ENCODE assay signal across 14 cellular contexts in the genomic region with DNA sequence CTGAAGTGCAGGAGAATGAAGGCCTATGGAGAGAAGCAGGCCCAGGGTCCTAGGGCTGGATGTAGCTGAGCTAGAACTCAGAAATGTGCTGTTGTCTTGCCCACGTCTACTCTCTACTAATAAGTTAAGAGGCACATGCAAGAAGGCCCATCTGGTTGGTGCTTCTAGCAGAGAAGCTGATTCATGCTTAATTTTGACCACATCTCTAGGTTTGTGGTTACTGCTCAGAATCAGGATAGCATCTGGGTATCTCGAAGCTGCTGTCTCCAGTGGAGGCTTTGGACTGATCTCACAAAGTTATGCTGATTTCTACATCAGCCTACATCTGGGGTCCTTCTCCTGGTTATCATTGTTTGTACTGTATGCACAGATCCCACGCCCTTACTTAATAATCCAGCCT.
A peak's percentile ranks its signal among the peaks of the same experiment; 100 is the strongest.
DNase-seq lines count a peak whose midpoint lies in the region; ATAC-seq, FAIRE-seq and TF ChIP-seq lines count a peak whose summit lies in the region.
"Had no signal": no experiment of that assay in that cellular context is flagged by ENCODE, and none has a peak within 500 bp of the region (broad histone marks: within the 10 kb centered on the region; RNA-seq: fewer than 3 reads in every experiment).

No MANE protein-coding gene starts in this region.

- 62% methylated on average over 3 of the region's 3 CpGs for WGBS in mammary epithelial cell (ENCODE audit: low coverage, missing lambda C conversion rate)
- WGBS in esophagus muscularis mucosa = 66% methylated on average over 3 of the region's 3 CpGs
- WGBS in HepG2 (ENCODE audit: low lambda C conversion rate) = 58% methylated on average over 3 of the region's 3 CpGs
- 77% methylated on average over 3 of the region's 3 CpGs for WGBS in right cardiac atrium

- dilution Hi-C loops in mammary epithelial cell (cut with HindIII; ENCODE audit: low sequenced_read_pairs) = loop anchor here (5.0 kb wide), 1 partner anchor 49 kb away; no protein-coding TSS in a partner anchor

- TF ChIP-seq POLR2A in breast epithelium (IDR thresholded peaks at IDR 0.05) (no peak), esophagus muscularis mucosa (IDR thresholded peaks at IDR 0.05; ENCODE audit: low read depth) (no peak), HepG2 (IDR thresholded peaks at IDR 0.05; ENCODE audit: insufficient read depth in 1 of 2, low read depth in 2 of 2, low read length in 2 of 2) (no peak)

- POLR2A ChIA-PET in HepG2 (lab: Yijun Ruan, JAX) = no interaction called here

- H3K9me3 ChIP-seq in mammary epithelial cell (replicated peaks; ENCODE audit: insufficient read depth, low read length) = no peaks in the 10 kb centered on the region
- H3K9me3 ChIP-seq in breast epithelium = no peaks in the 10 kb centered on the region
- H3K9me3 ChIP-seq in esophagus muscularis mucosa = no peaks in the 10 kb centered on the region
- no peaks in the 10 kb centered on the region for H3K9me3 ChIP-seq in HepG2 (ENCODE audit: low read length)
- no peaks in the 10 kb centered on the region for H3K9me3 ChIP-seq in right cardiac atrium (ENCODE audit: control insufficient read depth, low read length)
- H3K9me3 ChIP-seq in kidney (ENCODE audit: control insufficient read depth in 1 of 2, low read length in 2 of 2) = no peaks in the 10 kb centered on the region

- H3K79me2 ChIP-seq in mammary epithelial cell (ENCODE audit: insufficient read depth, low read length) (no peaks in the 10 kb centered on the region), HepG2 (ENCODE audit: insufficient read depth, low read length) (no peaks in the 10 kb centered on the region)
- H3K79me2 ChIP-seq: parathyroid adenoma had no signal

- H3K4me2 ChIP-seq in mammary epithelial cell (ENCODE audit: insufficient read depth, low read depth, low read length) = no peak overlapping the region
- no peak overlapping the region for H3K4me2 ChIP-seq in HepG2 (ENCODE audit: low read depth, low read length)

- H4K20me1 ChIP-seq in mammary epithelial cell (ENCODE audit: insufficient read depth, low read length) = no peaks in the 10 kb centered on the region
- H4K20me1 ChIP-seq in HepG2 (ENCODE audit: insufficient read depth, low read length) = no peaks in the 10 kb centered on the region

- H2AFZ ChIP-seq in mammary epithelial cell (ENCODE audit: low read depth, low read length) = no peak overlapping the region
- H2AFZ ChIP-seq in HepG2 (ENCODE audit: low read length) = no peak overlapping the region
- H2AFZ ChIP-seq: parathyroid adenoma had no signal

- in situ Hi-C loops in mammary epithelial cell (cut with MboI; ENCODE audit: low sequenced_read_pairs in 2 of 2) = no loop called here
- in situ Hi-C loops in HepG2 (cut with HindIII; ENCODE audit: extremely low pct_ligation_motif_present, low pct_unique_long_range_greater_than_20kb) = no loop called here

- intact Hi-C loops in mammary epithelial cell (cut with micrococcal nuclease) (no loop called here), breast epithelium (cut with DNase I; ENCODE audit: low total_unique reads) (no loop called here), esophagus muscularis mucosa (cut with DNase I) (no loop called here), HepG2 (cut with micrococcal nuclease; ENCODE audit: unreplicated experiment) (no loop called here), right cardiac atrium (cut with DNase I) (no loop called here), kidney (cut with DNase I) (no loop called here)

- H3K27me3 ChIP-seq in mammary epithelial cell (ENCODE audit: insufficient read depth, low read length) (no peaks in the 10 kb centered on the region), breast epithelium (no peaks in the 10 kb centered on the region), esophagus muscularis mucosa (no peaks in the 10 kb centered on the region), HepG2 (ENCODE audit: control insufficient read depth in 1 of 2, insufficient read depth in 2 of 2, low read length in 2 of 2) (no peaks in the 10 kb centered on the region; a peak in 2 of 5 replicates), right cardiac atrium (ENCODE audit: control insufficient read depth, insufficient read depth) (no peaks in the 10 kb centered on the region)

- H3K9ac ChIP-seq in mammary epithelial cell (ENCODE audit: insufficient read depth, low read length) (no peak overlapping the region), HepG2 (ENCODE audit: insufficient read depth, low read depth, low read length) (no peak overlapping the region), kidney (ENCODE audit: low read length in 2 of 2) (no peak overlapping the region)
- H3K9ac ChIP-seq: parathyroid adenoma had no signal

- H3K27ac ChIP-seq in mammary epithelial cell (ENCODE audit: insufficient read depth, low read depth, low read length) (no peak overlapping the region), breast epithelium (no peak overlapping the region), esophagus muscularis mucosa (replicated peaks in 1 of 4) (no peak overlapping the region), HepG2 (ENCODE audit: extremely low read length, insufficient read depth, low read length) (no peak overlapping the region), right cardiac atrium (ENCODE audit: low read length) (no peak overlapping the region), kidney (ENCODE audit: low read depth in 2 of 2, low read length in 2 of 2) (no peak overlapping the region)
- H3K27ac ChIP-seq: parathyroid adenoma had no signal

- BruUV-seq in mammary epithelial cell (replicated peaks; lab: Mats Ljungman, UMichigan) (no TSS peak), HepG2 (replicated peaks; lab: Mats Ljungman, UMichigan) (no TSS peak)

- FAIRE-seq in HepG2 (lab: Jason Lieb, UNC) (no peak), kidney (lab: Jason Lieb, UNC) (no peak)
- FAIRE-seq: endometrium had no signal

- H3K4me3 ChIP-seq in mammary epithelial cell (replicated peaks in 1 of 3; ENCODE audit: insufficient read depth in 1 of 3, low read depth in 2 of 3, low read length in 3 of 3) (no peak overlapping the region), breast epithelium (no peak overlapping the region), esophagus muscularis mucosa (no peak overlapping the region), HepG2 (replicated peaks in 1 of 3; ENCODE audit: insufficient read depth in 1 of 3, low read depth in 2 of 3, low read length in 3 of 3) (no peak overlapping the region), right cardiac atrium (ENCODE audit: low read length) (no peak overlapping the region), kidney (ENCODE audit: low read length in 2 of 2) (no peak overlapping the region)

- no peaks in the 10 kb centered on the region for H3K36me3 ChIP-seq in mammary epithelial cell (ENCODE audit: insufficient read depth, low read length)
- H3K36me3 ChIP-seq in breast epithelium = no peaks in the 10 kb centered on the region
- H3K36me3 ChIP-seq in esophagus muscularis mucosa = no peaks in the 10 kb centered on the region
- H3K36me3 ChIP-seq in HepG2 (replicated peaks in 1 of 2; ENCODE audit: control insufficient read depth in 1 of 2, insufficient read depth in 2 of 2, low read length in 2 of 2) = no peaks in the 10 kb centered on the region
- no peaks in the 10 kb centered on the region for H3K36me3 ChIP-seq in kidney (ENCODE audit: control insufficient read depth in 1 of 2, insufficient read depth in 2 of 2, low read length in 2 of 2)

- no peak for TF ChIP-seq RAD21 in HepG2 (CRISPR knock-in tag; IDR thresholded peaks at IDR 0.05)

- no peak for ATAC-seq in HepG2
- ATAC-seq in right cardiac atrium = no peak

- CTCF ChIA-PET in mammary epithelial cell (lab: Charles Lee; ENCODE audit: low non-redundant PET) = no interaction called here
- CTCF ChIA-PET in HepG2 (lab: Yijun Ruan, JAX; ENCODE audit: low intra/inter-chr PET ratio, low total read pairs) = no interaction called here

- TF ChIP-seq EP300 in esophagus muscularis mucosa (IDR thresholded peaks at IDR 0.05) = no peak
- no peak for TF ChIP-seq EP300 in HepG2 (IDR thresholded peaks at IDR 0.05; ENCODE audit: low read depth in 2 of 2, low read length in 2 of 2)
- TF ChIP-seq EP300 in HepG2 (CRISPR knock-in tag; IDR thresholded peaks at IDR 0.05; ENCODE audit: borderline replicate concordance) = no peak

- H3K4me1 ChIP-seq in mammary epithelial cell (ENCODE audit: insufficient read depth, low read length) (peaks cover 22% of the 10 kb centered on the region), breast epithelium (no peaks in the 10 kb centered on the region), esophagus muscularis mucosa (no peaks in the 10 kb centered on the region), HepG2 (ENCODE audit: insufficient read depth, low read length) (peaks cover 19% of the 10 kb centered on the region), right cardiac atrium (ENCODE audit: control insufficient read depth, insufficient read depth, low read length) (no peaks in the 10 kb centered on the region), kidney (ENCODE audit: control insufficient read depth in 1 of 2, insufficient read depth in 1 of 2, low read depth in 1 of 2, low read length in 2 of 2) (no peaks in the 10 kb centered on the region)

- DNase-seq in mammary epithelial cell (peak; percentile 71), breast epithelium (ENCODE audit: low spot score in 2 of 2) (no peak), RPMI7951 (ENCODE audit: low read depth) (peak; percentile 61), esophagus muscularis mucosa (ENCODE audit: extremely low spot score) (peak; percentile 60), HepG2 (ENCODE audit: low spot score) (no peak), right cardiac atrium (no peak), kidney (no peak), EL (no peak)
- DNase-seq: activated gamma-delta T cell, glutamatergic neuron, NCI-H1436, NCI-H524 had no signal

- TF ChIP-seq CTCF in mammary epithelial cell (conservative IDR thresholded peaks at IDR 0.05 in 1 of 2, IDR thresholded peaks at IDR 0.05 in 1 of 2; ENCODE audit: extremely low read depth in 1 of 2, insufficient read depth in 1 of 2, low read depth in 1 of 2, low read length in 2 of 2) (no peak), breast epithelium (IDR thresholded peaks at IDR 0.05) (no peak), esophagus muscularis mucosa (IDR thresholded peaks at IDR 0.05) (no peak), HepG2 (CRISPR knock-in tag; IDR thresholded peaks at IDR 0.05) (no peak), kidney (IDR thresholded peaks at IDR 0.05; ENCODE audit: borderline replicate concordance, extremely low read depth, insufficient read depth) (no peak)

TF ChIP-seq in HepG2, 621 proteins besides CTCF, POLR2A, EP300 and RAD21 (continues in another document):
- TF ChIP-seq DR1 (CRISPR knock-in tag; IDR thresholded peaks at IDR 0.05) = no peak
- no peak for TF ChIP-seq KDM5B (CRISPR knock-in tag; IDR thresholded peaks at IDR 0.05; ENCODE audit: borderline replicate concordance)
- no peak for TF ChIP-seq POLR2G (IDR thresholded peaks at IDR 0.05; ENCODE audit: low read depth, low read length)
- no peak for TF ChIP-seq FOSL1 (CRISPR knock-in tag; IDR thresholded peaks at IDR 0.05; ENCODE audit: borderline replicate concordance)
- no peak for TF ChIP-seq ZNF563 (CRISPR knock-in tag; IDR thresholded peaks at IDR 0.05)
- no peak for TF ChIP-seq ZNF841 (CRISPR knock-in tag; IDR thresholded peaks at IDR 0.05; ENCODE audit: borderline replicate concordance)
- TF ChIP-seq ATAD3A (CRISPR knock-in tag; IDR thresholded peaks at IDR 0.05) = no peak
- no peak for TF ChIP-seq TOPORS (CRISPR knock-in tag; IDR thresholded peaks at IDR 0.05)

Comparison
In these comparisons a context has a peak if more than half of its experiments do, and no peak if none do; other contexts are left out.
1. DNase-seq: peak in mammary epithelial cell (single experiment), RPMI7951 (single experiment) and esophagus muscularis mucosa (single experiment); none in breast epithelium (0 of 2), HepG2 (single experiment), right cardiac atrium (0 of 3), kidney (single experiment) and EL (single experiment).